ENCODE assay signal across 8 cellular contexts in the genomic region with DNA sequence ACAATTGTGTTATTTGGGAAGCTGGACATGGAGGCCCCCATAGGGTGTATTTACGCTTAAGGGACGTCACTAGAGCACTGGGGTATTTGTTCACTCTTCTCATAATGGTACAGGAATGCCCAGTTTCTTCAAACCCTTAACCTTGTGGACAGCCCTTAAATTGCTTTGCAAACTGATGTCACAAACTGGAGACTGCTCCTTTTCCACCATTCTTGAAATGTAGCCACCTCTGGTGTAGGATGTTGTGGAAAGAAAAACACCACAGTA. TPM values are rescaled to one million over a fixed set of nuclear protein-coding genes. Genes with fewer than 3 reads are reported as not detected.
DNase-seq lines count a peak whose midpoint lies in the region; ATAC-seq and TF ChIP-seq lines count a peak whose summit lies in the region.

No MANE protein-coding gene starts in this region.

- DNase-seq in SIG-M5 treated with dmso at 0.1 percent for 504 hours (lab: John Stamatoyannopoulos, UW; ENCODE audit: unreplicated experiment) (peak; percentile 51), SIG-M5 (lab: John Stamatoyannopoulos, UW) (no peak), SK-N-SH (no peak), esophagus muscularis mucosa (ENCODE audit: extremely low spot score) (no peak), hippocampal formation (lab: John Stamatoyannopoulos, UW) (no peak), posterior cingulate gyrus (no peak)

- TF ChIP-seq POLR2A in esophagus muscularis mucosa (IDR thresholded peaks at IDR 0.05; ENCODE audit: low read depth) = no peak

- H3K79me2 ChIP-seq in SK-N-SH (ENCODE audit: insufficient read depth) (peaks cover 94% of the 10 kb centered on the region), parathyroid adenoma (peaks cover 39% of the 10 kb centered on the region)

- peaks cover 43% of the 10 kb centered on the region for H4K20me1 ChIP-seq in SK-N-SH (ENCODE audit: insufficient read depth)

- H3K9ac ChIP-seq in SK-N-SH (peak overlapping the region; percentile 97), parathyroid adenoma (peak overlapping the region; percentile 89)

- TF ChIP-seq EP300 in SK-N-SH (IDR thresholded peaks at IDR 0.05; ENCODE audit: borderline replicate concordance in 1 of 2, low read depth in 1 of 2, low read length in 1 of 2) (no peak), esophagus muscularis mucosa (IDR thresholded peaks at IDR 0.05) (no peak)

- no peak for ATAC-seq in HG03378 (IDR thresholded peaks at IDR 0.05; ENCODE audit: unreplicated experiment)

- H3K4me2 ChIP-seq in SK-N-SH (peak overlapping the region; percentile 76), parathyroid adenoma (ENCODE audit: low read length) (peak overlapping the region; percentile 81)

- 0% methylated on average over 2 of the region's 2 CpGs for WGBS in SK-N-SH (ENCODE audit: low lambda C conversion rate)
- WGBS in esophagus muscularis mucosa = 3% methylated on average over 2 of the region's 2 CpGs

- peaks cover 3% of the 10 kb centered on the region for H3F3A ChIP-seq in SK-N-SH (replicated peaks; ENCODE audit: insufficient read depth)

- POLR2A ChIA-PET in SK-N-SH (lab: Yijun Ruan, JAX) = interaction anchor here (1.6 kb wide), 1 partner anchor 232 kb away, joined by 5 read pairs; the partner anchor contains the start of gene RPS27

- H3K9me3 ChIP-seq in SK-N-SH = no peaks in the 10 kb centered on the region
- no peaks in the 10 kb centered on the region for H3K9me3 ChIP-seq in esophagus muscularis mucosa
- no peaks in the 10 kb centered on the region for H3K9me3 ChIP-seq in parathyroid adenoma (ENCODE audit: control insufficient read depth, low read length)

- TF ChIP-seq CTCF in SK-N-SH (IDR thresholded peaks at IDR 0.05) = no peak
- no peak for TF ChIP-seq CTCF in esophagus muscularis mucosa (IDR thresholded peaks at IDR 0.05)
- no peak for TF ChIP-seq CTCF in parathyroid adenoma (IDR thresholded peaks at IDR 0.05)

- H2AFZ ChIP-seq in SK-N-SH (ENCODE audit: low read depth) (no peak overlapping the region), parathyroid adenoma (peak overlapping the region; percentile 7)

- peaks cover 46 to 50% of the 10 kb centered on the region in 2 experiments for H3K36me3 ChIP-seq in SK-N-SH (replicated peaks in 1 of 2; ENCODE audit: control insufficient read depth in 1 of 2, insufficient read depth in 2 of 2, low read length in 1 of 2)
- peaks cover 2 to 42% (median 26%) of the 10 kb centered on the region in 4 donors for H3K36me3 ChIP-seq in esophagus muscularis mucosa
- H3K36me3 ChIP-seq in parathyroid adenoma (ENCODE audit: control insufficient read depth, insufficient read depth, low read length) = no peaks in the 10 kb centered on the region

- CTCF ChIA-PET in SK-N-SH (lab: Yijun Ruan, JAX) = interaction anchor here (2.7 kb wide), 1 partner anchor 113 kb away, joined by 9 read pairs; no protein-coding TSS in a partner anchor

- no peaks in the 10 kb centered on the region for H3K9me2 ChIP-seq in SK-N-SH

- H3K27ac ChIP-seq in SK-N-SH (ENCODE audit: low read depth in 2 of 2, low read length in 1 of 2) (peak overlapping the region; percentile 91 to 95), esophagus muscularis mucosa (replicated peaks in 1 of 4) (peak overlapping the region; percentile 97 to 100 (median 98)), parathyroid adenoma (peak overlapping the region; percentile 98)

- intact Hi-C loops in esophagus muscularis mucosa (cut with DNase I) = loop anchor here (2.0 kb wide), 1 partner anchor 51 kb away; the partner anchor contains the start of gene HAX1
- intact Hi-C loops in posterior cingulate gyrus (cut with DNase I) = loop anchor here (2.0 to 5.0 kb wide), 3 partner anchors 39 to 337 kb away; partner anchors contain the start of genes HAX1 and UBE2Q1

- H3K4me3 ChIP-seq in SK-N-SH (ENCODE audit: low read depth in 2 of 2, low read length in 1 of 2) (peak overlapping the region; percentile 82 to 84), esophagus muscularis mucosa (peak overlapping the region; percentile 70 to 94 (median 90)), parathyroid adenoma (ENCODE audit: low read depth, low read length) (peak overlapping the region; percentile 98)

- TF ChIP-seq RAD21 in SK-N-SH (IDR thresholded peaks at IDR 0.05; ENCODE audit: low read length) = no peak

- peaks cover 16 to 30% of the 10 kb centered on the region in 2 experiments for H3K4me1 ChIP-seq in SK-N-SH (ENCODE audit: control insufficient read depth in 1 of 2, insufficient read depth in 2 of 2, low read depth in 1 of 2, low read length in 1 of 2)
- H3K4me1 ChIP-seq in esophagus muscularis mucosa = peaks cover 44 to 76% (median 66%) of the 10 kb centered on the region in 4 donors
- H3K4me1 ChIP-seq in parathyroid adenoma = peaks cover 7% of the 10 kb centered on the region

- H3K27me3 ChIP-seq in SK-N-SH (ENCODE audit: insufficient read depth) (no peaks in the 10 kb centered on the region), esophagus muscularis mucosa (no peaks in the 10 kb centered on the region), parathyroid adenoma (ENCODE audit: control insufficient read depth, insufficient read depth, low read length) (no peaks in the 10 kb centered on the region)

TF ChIP-seq in SK-N-SH, 30 proteins besides CTCF, POLR2A, EP300 and RAD21:
- TF ChIP-seq YY1 (IDR thresholded peaks at IDR 0.05; ENCODE audit: low read depth) (no peak), GABPA (IDR thresholded peaks at IDR 0.05; ENCODE audit: low read depth) (no peak), IRF3 (IDR thresholded peaks at IDR 0.05; ENCODE audit: low read depth, low read length) (no peak), SMC3 (IDR thresholded peaks at IDR 0.05; ENCODE audit: low read depth, low read length) (no peak), RCOR1 (IDR thresholded peaks at IDR 0.05; ENCODE audit: low read length) (no peak), USF2 (IDR thresholded peaks at IDR 0.05; ENCODE audit: borderline replicate concordance, low read depth, low read length) (no peak), CHD2 (IDR thresholded peaks at IDR 0.05; ENCODE audit: low read length, partially characterized antibody) (no peak)
TF ChIP-seq in SK-N-SH: peak in this region for 0.

RNA-seq across cellular contexts. Expression of gene UBAP2L, which starts 1.0 kb away (rescaled TPM):
- polyA plus RNA-seq in SK-N-SH (2012; rRNA removed) = 146 and 161 TPM in 2 replicates
- polyA plus RNA-seq in SK-N-SH (2012; cell fraction: cytosol; rRNA removed) = 111 and 115 TPM in 2 replicates
- 191 and 357 TPM in 2 replicates for polyA plus RNA-seq in SK-N-SH (2012; cell fraction: nucleus; rRNA removed)
- total RNA-seq in esophagus muscularis mucosa = 10 to 100 TPM; 53.6 to 79.7 (median 63.4) TPM

RNA-seq across cellular contexts. Expression of gene CFAP141, which starts 15.6 kb away (rescaled TPM):
- not detected in 2 replicates for polyA plus RNA-seq in SK-N-SH (2012; rRNA removed)
- not detected in 2 replicates for polyA plus RNA-seq in SK-N-SH (2012; cell fraction: cytosol; rRNA removed)
- not detected in 2 replicates for polyA plus RNA-seq in SK-N-SH (2012; cell fraction: nucleus; rRNA removed)
- not detected for total RNA-seq in esophagus muscularis mucosa

RNA-seq across cellular contexts. Expression of gene TPM3, which starts 29.8 kb away (rescaled TPM):
- 324 and 359 TPM in 2 replicates for polyA plus RNA-seq in SK-N-SH (2012; rRNA removed)
- polyA plus RNA-seq in SK-N-SH (2012; cell fraction: cytosol; rRNA removed) = 391 and 506 TPM in 2 replicates
- 163 and 260 TPM in 2 replicates for polyA plus RNA-seq in SK-N-SH (2012; cell fraction: nucleus; rRNA removed)
- 100 to 1,000 TPM in 3 of 4 donors, 10 to 100 TPM in 1; 75.6 to 205 (median 131) TPM for total RNA-seq in esophagus muscularis mucosa

RNA-seq across cellular contexts. Expression of gene HAX1, which starts 50.7 kb away (rescaled TPM):
- polyA plus RNA-seq in SK-N-SH (2012; rRNA removed) = 74.1 and 106 TPM in 2 replicates
- 69.9 and 85.7 TPM in 2 replicates for polyA plus RNA-seq in SK-N-SH (2012; cell fraction: cytosol; rRNA removed)
- polyA plus RNA-seq in SK-N-SH (2012; cell fraction: nucleus; rRNA removed) = 88.9 and 96.0 TPM in 2 replicates
- total RNA-seq in esophagus muscularis mucosa = 100 to 1,000 TPM in 2 of 4 donors, 10 to 100 TPM in 2; 71.0 to 127 (median 104) TPM
